ENCODE assay signal across 14 cellular contexts in genomic region chr12:53966070-53966384, GRCh38. TPM values are rescaled to one million over a fixed set of nuclear protein-coding genes. Genes with fewer than 3 reads are reported as not detected.
A peak's percentile ranks its signal among the peaks of the same experiment; 100 is the strongest.
DNase-seq lines count a peak whose midpoint lies in the region; ATAC-seq and TF ChIP-seq lines count a peak whose summit lies in the region.
"Had no signal": no experiment of that assay in that cellular context is flagged by ENCODE, and none has a peak within 500 bp of the region (broad histone marks: within the 10 kb centered on the region; RNA-seq: fewer than 3 reads in every experiment).

No MANE protein-coding gene starts in this region.

- no peak for ATAC-seq in activated naive CD8-positive, alpha-beta T cell treated with anti-CD3 and anti-CD28 coated beads, Interleukin-2, amount 10 ng/mL, durations not matched to agents 7 days and 5 days (ENCODE audit: low read depth)
- ATAC-seq in naive thymus-derived CD4-positive, alpha-beta T cell: no peak
- ATAC-seq in HG03045 (IDR thresholded peaks at IDR 0.05; ENCODE audit: unreplicated experiment): no peak

- H3K9me3 ChIP-seq in breast epithelium (no peaks in the 10 kb centered on the region), uterus (no peaks in the 10 kb centered on the region)
- H3K9me3 ChIP-seq in naive thymus-derived CD4-positive, alpha-beta T cell (ENCODE audit: control insufficient read depth in 2 of 3, low read length in 3 of 3): no peaks in the 10 kb centered on the region

- TF ChIP-seq POLR2A in breast epithelium (IDR thresholded peaks at IDR 0.05) (no peak), uterus (IDR thresholded peaks at IDR 0.05) (no peak)

- TF ChIP-seq CTCF in breast epithelium (IDR thresholded peaks at IDR 0.05) (no peak), MCF 10A (IDR thresholded peaks at IDR 0.05; ENCODE audit: unreplicated experiment) (no peak), uterus (IDR thresholded peaks at IDR 0.05) (no peak)

- no peaks in the 10 kb centered on the region for H3K4me1 Mint-ChIP-seq in MCF 10A (ENCODE audit: insufficient read depth, unreplicated experiment)
- H3K4me1 Mint-ChIP-seq in activated naive CD8-positive, alpha-beta T cell treated with anti-CD3 and anti-CD28 coated beads, Interleukin-2, amount 10 ng/mL, durations not matched to agents 7 days and 5 days: peaks cover 14% of the 10 kb centered on the region
- H3K4me1 Mint-ChIP-seq in naive thymus-derived CD4-positive, alpha-beta T cell: peaks cover 14 to 52% (median 33%) of the 10 kb centered on the region in 7 donors

- DNase-seq in breast epithelium (ENCODE audit: low spot score in 2 of 2): no peak
- no peak for DNase-seq in MCF 10A (ENCODE audit: unreplicated experiment)
- DNase-seq in activated naive CD8-positive, alpha-beta T cell treated with anti-CD3 and anti-CD28 coated beads, Interleukin-2, amount 10 ng/mL, durations not matched to agents 7 days and 5 days: no peak
- DNase-seq in naive thymus-derived CD4-positive, alpha-beta T cell: no peak
- DNase-seq in uterus: no peak
- no peak for DNase-seq in NCI-H1436 treated with DMSO at 0.1 percent for 48 hours (lab: John Stamatoyannopoulos, UW)
- no peak for DNase-seq in superior temporal gyrus (ENCODE audit: extremely low spot score)
- DNase-seq: activated CD4-positive, alpha-beta T cell treated with anti-CD3 and anti-CD28 coated beads for 48 hours; NCI-H2227 treated with DMSO at 0.1 percent for 48 hours had no signal

- no peaks in the 10 kb centered on the region for H3K27me3 Mint-ChIP-seq in MCF 10A (ENCODE audit: insufficient read depth, unreplicated experiment)
- peaks cover 94% of the 10 kb centered on the region for H3K27me3 Mint-ChIP-seq in activated naive CD8-positive, alpha-beta T cell treated with anti-CD3 and anti-CD28 coated beads, Interleukin-2, amount 10 ng/mL, durations not matched to agents 7 days and 5 days
- H3K27me3 Mint-ChIP-seq in naive thymus-derived CD4-positive, alpha-beta T cell: peaks cover 90 to 94% (median 93%) of the 10 kb centered on the region in 5 donors

- H3K4me3 ChIP-seq in breast epithelium: peak overlapping the region in 2 of 3 donors; percentile 14 to 15
- H3K4me3 ChIP-seq in naive thymus-derived CD4-positive, alpha-beta T cell (ENCODE audit: low read length): no peak overlapping the region
- H3K4me3 ChIP-seq in uterus: peak overlapping the region; percentile 10 to 16

- no peaks in the 10 kb centered on the region for H3K4me1 ChIP-seq in breast epithelium
- peaks cover 15 to 21% of the 10 kb centered on the region in 2 donors for H3K4me1 ChIP-seq in naive thymus-derived CD4-positive, alpha-beta T cell (ENCODE audit: control insufficient read depth in 2 of 2, insufficient read depth in 2 of 2, low read length in 2 of 2)
- H3K4me1 ChIP-seq in uterus: no peaks in the 10 kb centered on the region

- H3K36me3 ChIP-seq in breast epithelium: no peaks in the 10 kb centered on the region
- H3K36me3 ChIP-seq in naive thymus-derived CD4-positive, alpha-beta T cell (ENCODE audit: control insufficient read depth in 2 of 3, insufficient read depth in 3 of 3, low read length in 3 of 3): no peaks in the 10 kb centered on the region
- no peaks in the 10 kb centered on the region for H3K36me3 ChIP-seq in uterus

- intact Hi-C loops in breast epithelium (cut with DNase I; ENCODE audit: low total_unique reads): no loop called here
- intact Hi-C loops in MCF 10A (cut with micrococcal nuclease): no loop called here
- intact Hi-C loops in naive thymus-derived CD4-positive, alpha-beta T cell (cut with micrococcal nuclease): no loop called here
- intact Hi-C loops in uterus (cut with DNase I; ENCODE audit: low total_unique reads): no loop called here

- H3K27ac ChIP-seq in breast epithelium (no peak overlapping the region), uterus (peak overlapping the region in 1 of 2 donors; percentile 60)
- H3K27ac ChIP-seq in naive thymus-derived CD4-positive, alpha-beta T cell (ENCODE audit: low read depth, low read length): no peak overlapping the region

- POLR2A ChIA-PET in MCF 10A (lab: Yijun Ruan, JAX): interaction anchor here (0.8 kb wide), 1 partner anchor 42 kb away, joined by 3 read pairs; the partner anchor contains the start of gene HOXC8
- POLR2A ChIA-PET in activated naive CD8-positive, alpha-beta T cell treated with anti-CD3 and anti-CD28 coated beads, Interleukin-2, amount 10 ng/mL, durations not matched to agents 7 days and 5 days (lab: Charles Lee): no interaction called here
- POLR2A ChIA-PET in naive thymus-derived CD4-positive, alpha-beta T cell (lab: Charles Lee): no interaction called here

- H3K27me3 ChIP-seq in breast epithelium: peaks cover 9 to 100% of the 10 kb centered on the region in 2 donors
- H3K27me3 ChIP-seq in naive thymus-derived CD4-positive, alpha-beta T cell (ENCODE audit: control insufficient read depth in 2 of 2, insufficient read depth in 2 of 2, low read length in 2 of 2): peaks cover 29 to 77% of the 10 kb centered on the region in 2 donors
- peaks cover 11 to 88% of the 10 kb centered on the region in 2 donors for H3K27me3 ChIP-seq in uterus

- no TSS peak for BruUV-seq in MCF 10A (replicated peaks; lab: Mats Ljungman, UMichigan)

- CTCF ChIA-PET in MCF 10A (lab: Yijun Ruan, JAX): interaction anchor here (1.3 kb wide), 1 partner anchor 22 kb away, joined by 3 read pairs; no protein-coding TSS in a partner anchor
- CTCF ChIA-PET in naive thymus-derived CD4-positive, alpha-beta T cell (lab: Charles Lee): interaction anchor here (0.9 to 1.5 kb wide), 2 partner anchors 13 to 249 kb away, joined by 4 read pairs; no protein-coding TSS in a partner anchor

- no peak overlapping the region for H3K4me3 Mint-ChIP-seq in MCF 10A (ENCODE audit: unreplicated experiment)
- peak overlapping the region; percentile 29 for H3K4me3 Mint-ChIP-seq in activated naive CD8-positive, alpha-beta T cell treated with anti-CD3 and anti-CD28 coated beads, Interleukin-2, amount 10 ng/mL, durations not matched to agents 7 days and 5 days
- H3K4me3 Mint-ChIP-seq in naive thymus-derived CD4-positive, alpha-beta T cell: peak overlapping the region in 9 of 10 donors; percentile 51 to 86 (median 71)
- H3K4me3 Mint-ChIP-seq: activated T-helper 1 cell treated with anti-CD3 and anti-CD28 coated beads, Interleukin-12 subunit alpha, Interleukin-12 subunit beta, Interleukin-2, Interleukin-4 antibody, amounts not matched to agents 30 ng/mL and 10 ng/mL and 1 ng/mL, durations not matched to agents 14 hours and 24 hours and 36 hours had no signal

- H3K36me3 Mint-ChIP-seq in MCF 10A (ENCODE audit: insufficient read depth, unreplicated experiment): no peaks in the 10 kb centered on the region
- H3K36me3 Mint-ChIP-seq in activated naive CD8-positive, alpha-beta T cell treated with anti-CD3 and anti-CD28 coated beads, Interleukin-2, amount 10 ng/mL, durations not matched to agents 7 days and 5 days: peaks cover 2% of the 10 kb centered on the region
- peaks cover 0 to 9% (median 3%) of the 10 kb centered on the region in 5 donors for H3K36me3 Mint-ChIP-seq in naive thymus-derived CD4-positive, alpha-beta T cell

- no peaks in the 10 kb centered on the region for H3K9me3 Mint-ChIP-seq in MCF 10A (ENCODE audit: unreplicated experiment)
- H3K9me3 Mint-ChIP-seq in activated naive CD8-positive, alpha-beta T cell treated with anti-CD3 and anti-CD28 coated beads, Interleukin-2, amount 10 ng/mL, durations not matched to agents 7 days and 5 days: no peaks in the 10 kb centered on the region
- H3K9me3 Mint-ChIP-seq in naive thymus-derived CD4-positive, alpha-beta T cell: peaks cover 0 to 12% (median 0%) of the 10 kb centered on the region in 11 donors
- H3K9me3 Mint-ChIP-seq: activated T-helper 1 cell treated with anti-CD3 and anti-CD28 coated beads, Interleukin-12 subunit alpha, Interleukin-12 subunit beta, Interleukin-2, Interleukin-4 antibody, amounts not matched to agents 30 ng/mL and 10 ng/mL and 1 ng/mL, durations not matched to agents 14 hours and 24 hours and 36 hours had no signal

- H3K27ac Mint-ChIP-seq in MCF 10A (ENCODE audit: low read depth, unreplicated experiment): no peak overlapping the region
- H3K27ac Mint-ChIP-seq in activated naive CD8-positive, alpha-beta T cell treated with anti-CD3 and anti-CD28 coated beads, Interleukin-2, amount 10 ng/mL, durations not matched to agents 7 days and 5 days: peak overlapping the region; percentile 55
- H3K27ac Mint-ChIP-seq in naive thymus-derived CD4-positive, alpha-beta T cell: peak overlapping the region in 1 of 9 donors; percentile 35

RNA-seq across cellular contexts. Expression of gene HOXC11, which starts 6.9 kb away (rescaled TPM):
- total RNA-seq in breast epithelium (under 1 TPM in 1 of 3 donors, not detected in 2; 0.29 TPM), MCF 10A (2022) (1.2 and 1.6 TPM in 2 replicates), uterus (1 to 10 TPM in 1 of 4 donors, under 1 TPM in 1, not detected in 2; 0.69 to 3.3 TPM)
- total RNA-seq in activated naive CD8-positive, alpha-beta T cell treated with anti-CD3 and anti-CD28 coated beads, Interleukin-2, amount 10 ng/mL, durations not matched to agents 7 days and 5 days: not detected
- total RNA-seq in naive thymus-derived CD4-positive, alpha-beta T cell: not detected
- polyA plus RNA-seq in naive thymus-derived CD4-positive, alpha-beta T cell: not detected
- total RNA-seq: activated T-helper 1 cell treated with anti-CD3 and anti-CD28 coated beads, Interleukin-12 subunit alpha, Interleukin-12 subunit beta, Interleukin-2, Interleukin-4 antibody, amounts not matched to agents 30 ng/mL and 10 ng/mL and 1 ng/mL, durations not matched to agents 14 hours and 24 hours and 36 hours; bronchial epithelial cell; T-helper 1 cell treated with Interleukin-12 subunit alpha and Interleukin-12 subunit beta and Interleukin-4 antibody, amounts not matched to agents 30 ng/mL and 1 ng/mL, for 36 hours had no signal

RNA-seq across cellular contexts. Expression of gene HOTAIR, which starts 8.7 kb away (rescaled TPM):
- total RNA-seq in breast epithelium (1 to 10 TPM in 1 of 3 donors, under 1 TPM in 1, not detected in 1; 0.73 to 1.3 TPM), MCF 10A (2022) (1.5 and 2.0 TPM in 2 replicates), uterus (1 to 10 TPM in 3 of 4 donors, not detected in 1; 1.2 to 4.1 (median 2.1) TPM)
- total RNA-seq in activated naive CD8-positive, alpha-beta T cell treated with anti-CD3 and anti-CD28 coated beads, Interleukin-2, amount 10 ng/mL, durations not matched to agents 7 days and 5 days: not detected
- not detected for total RNA-seq in naive thymus-derived CD4-positive, alpha-beta T cell
- polyA plus RNA-seq in naive thymus-derived CD4-positive, alpha-beta T cell: not detected
- total RNA-seq: activated T-helper 1 cell treated with anti-CD3 and anti-CD28 coated beads, Interleukin-12 subunit alpha, Interleukin-12 subunit beta, Interleukin-2, Interleukin-4 antibody, amounts not matched to agents 30 ng/mL and 10 ng/mL and 1 ng/mL, durations not matched to agents 14 hours and 24 hours and 36 hours; bronchial epithelial cell; T-helper 1 cell treated with Interleukin-12 subunit alpha and Interleukin-12 subunit beta and Interleukin-4 antibody, amounts not matched to agents 30 ng/mL and 1 ng/mL, for 36 hours had no signal

RNA-seq across cellular contexts. Expression of gene HOXC12, which starts 11.3 kb away (rescaled TPM):
- under 1 TPM in 1 of 3 donors, not detected in 2; 0.15 TPM for total RNA-seq in breast epithelium
- not detected in 2 replicates for total RNA-seq in MCF 10A (2022)
- not detected for total RNA-seq in activated naive CD8-positive, alpha-beta T cell treated with anti-CD3 and anti-CD28 coated beads, Interleukin-2, amount 10 ng/mL, durations not matched to agents 7 days and 5 days
- not detected for total RNA-seq in naive thymus-derived CD4-positive, alpha-beta T cell
- polyA plus RNA-seq in naive thymus-derived CD4-positive, alpha-beta T cell: not detected
- total RNA-seq in uterus: not detected
- total RNA-seq: activated T-helper 1 cell treated with anti-CD3 and anti-CD28 coated beads, Interleukin-12 subunit alpha, Interleukin-12 subunit beta, Interleukin-2, Interleukin-4 antibody, amounts not matched to agents 30 ng/mL and 10 ng/mL and 1 ng/mL, durations not matched to agents 14 hours and 24 hours and 36 hours; bronchial epithelial cell; glomerular endothelial cell; T-helper 1 cell treated with Interleukin-12 subunit alpha and Interleukin-12 subunit beta and Interleukin-4 antibody, amounts not matched to agents 30 ng/mL and 1 ng/mL, for 36 hours had no signal

RNA-seq across cellular contexts. Expression of gene HOXC10, which starts 18.9 kb away (rescaled TPM):
- total RNA-seq in breast epithelium: 10 to 100 TPM in 1 of 3 donors, 1 to 10 TPM in 2; 2.0 to 10.9 (median 4.3) TPM
- not detected in 2 replicates for total RNA-seq in MCF 10A (2022)
- total RNA-seq in activated naive CD8-positive, alpha-beta T cell treated with anti-CD3 and anti-CD28 coated beads, Interleukin-2, amount 10 ng/mL, durations not matched to agents 7 days and 5 days: not detected
- not detected for total RNA-seq in naive thymus-derived CD4-positive, alpha-beta T cell
- not detected for polyA plus RNA-seq in naive thymus-derived CD4-positive, alpha-beta T cell
- total RNA-seq in uterus: 10 to 100 TPM in 1 of 4 donors, 1 to 10 TPM in 2, not detected in 1; 1.3 to 12.4 (median 3.2) TPM
- total RNA-seq: activated T-helper 1 cell treated with anti-CD3 and anti-CD28 coated beads, Interleukin-12 subunit alpha, Interleukin-12 subunit beta, Interleukin-2, Interleukin-4 antibody, amounts not matched to agents 30 ng/mL and 10 ng/mL and 1 ng/mL, durations not matched to agents 14 hours and 24 hours and 36 hours; bronchial epithelial cell; T-helper 1 cell treated with Interleukin-12 subunit alpha and Interleukin-12 subunit beta and Interleukin-4 antibody, amounts not matched to agents 30 ng/mL and 1 ng/mL, for 36 hours had no signal

RNA-seq across cellular contexts. Expression of gene HOXC13, which starts 27.4 kb away (rescaled TPM):
- total RNA-seq in breast epithelium (1 to 10 TPM in 1 of 3 donors, under 1 TPM in 1, not detected in 1; 0.98 to 1.0 TPM), MCF 10A (2022) (5.3 and 6.0 TPM in 2 replicates), uterus (not detected)
- not detected for total RNA-seq in activated naive CD8-positive, alpha-beta T cell treated with anti-CD3 and anti-CD28 coated beads, Interleukin-2, amount 10 ng/mL, durations not matched to agents 7 days and 5 days
- not detected for total RNA-seq in naive thymus-derived CD4-positive, alpha-beta T cell
- not detected for polyA plus RNA-seq in naive thymus-derived CD4-positive, alpha-beta T cell
- total RNA-seq: activated T-helper 1 cell treated with anti-CD3 and anti-CD28 coated beads, Interleukin-12 subunit alpha, Interleukin-12 subunit beta, Interleukin-2, Interleukin-4 antibody, amounts not matched to agents 30 ng/mL and 10 ng/mL and 1 ng/mL, durations not matched to agents 14 hours and 24 hours and 36 hours; bronchial epithelial cell; glomerular endothelial cell; T-helper 1 cell treated with Interleukin-12 subunit alpha and Interleukin-12 subunit beta and Interleukin-4 antibody, amounts not matched to agents 30 ng/mL and 1 ng/mL, for 36 hours had no signal
